In the genomic region with DNA sequence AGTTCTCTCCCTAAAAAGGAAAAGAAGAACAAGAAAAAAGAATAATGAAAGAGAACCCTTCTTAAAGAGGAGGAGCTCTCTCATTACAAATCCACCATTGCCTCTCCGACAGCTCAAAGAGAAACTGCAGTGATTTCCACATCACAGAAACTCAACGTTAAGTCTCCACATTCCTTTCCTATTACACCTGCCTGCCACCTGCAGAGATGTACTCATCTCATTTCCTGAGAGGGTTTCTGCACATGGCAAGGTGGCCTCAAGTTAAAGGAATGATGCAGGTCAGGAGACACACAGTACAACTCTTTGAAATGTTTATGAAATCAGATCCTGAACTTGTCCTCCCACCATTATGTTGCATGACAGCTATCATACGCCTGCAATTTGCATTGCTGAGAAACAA, we compare ENCODE assay signal across 16 cellular contexts.
DNase-seq lines count a peak whose midpoint lies in the region; ATAC-seq and TF ChIP-seq lines count a peak whose summit lies in the region.
"Had no signal": no experiment of that assay in that cellular context is flagged by ENCODE, and none has a peak within 500 bp of the region (broad histone marks: within the 10 kb centered on the region; RNA-seq: fewer than 3 reads in every experiment).

No MANE protein-coding gene starts in this region.

- in situ Hi-C loops in G401 (cut with HindIII; ENCODE audit: low sequenced_read_pairs), result no loop called here

- TF ChIP-seq CTCF in epithelial cell of proximal tubule (conservative IDR thresholded peaks at IDR 0.05; ENCODE audit: low read depth, low read length) (no peak), mesothelial cell of epicardium (IDR thresholded peaks at IDR 0.05; ENCODE audit: unreplicated experiment) (no peak)

- no peak overlapping the region for H3K4me3 Mint-ChIP-seq in mesothelial cell of epicardium
- no peak overlapping the region for H3K4me3 Mint-ChIP-seq in T-cell
- H3K4me3 Mint-ChIP-seq in activated T-cell treated with anti-CD3 and anti-CD28 coated beads, Interleukin-2, amount 50 U/mL, for 4 hours, result no peak overlapping the region
- H3K4me3 Mint-ChIP-seq: B cell; brain; stimulated activated memory B cell treated with anti-CD40 and anti-IgM and Interleukin-4, amounts not matched to agents 10 μg/mL and 1 μg/mL and 100 μg/mL, for 72 hours had no signal

- no peak overlapping the region for H3K27ac ChIP-seq in substantia nigra (ENCODE audit: low read depth, low read length, poor library complexity, severe bottlenecking)

- H3K36me3 Mint-ChIP-seq in mesothelial cell of epicardium (no peaks in the 10 kb centered on the region), T-cell (no peaks in the 10 kb centered on the region)
- no peaks in the 10 kb centered on the region for H3K36me3 Mint-ChIP-seq in activated T-cell treated with anti-CD3 and anti-CD28 coated beads, Interleukin-2, amount 50 U/mL, for 4 hours (ENCODE audit: insufficient read depth)
- H3K36me3 Mint-ChIP-seq: brain; stimulated activated memory B cell treated with anti-CD40 and anti-IgM and Interleukin-4, amounts not matched to agents 10 μg/mL and 1 μg/mL and 100 μg/mL, for 72 hours had no signal

- ATAC-seq in T-cell (replicated peaks in 1 of 4), result no peak
- ATAC-seq in activated T-cell treated with anti-CD3 and anti-CD28 coated beads, Interleukin-2, amount 50 U/mL, for 4 hours, result no peak
- ATAC-seq: K562; mucosa of descending colon; stimulated activated memory B cell treated with anti-CD40 and anti-IgM and Interleukin-4, amounts not matched to agents 10 μg/mL and 1 μg/mL and 100 μg/mL, for 72 hours had no signal

- H3K27me3 Mint-ChIP-seq in mesothelial cell of epicardium (ENCODE audit: low read depth) (no peaks in the 10 kb centered on the region), T-cell (no peaks in the 10 kb centered on the region)
- H3K27me3 Mint-ChIP-seq in activated T-cell treated with anti-CD3 and anti-CD28 coated beads, Interleukin-2, amount 50 U/mL, for 4 hours (ENCODE audit: low read depth), result no peaks in the 10 kb centered on the region
- H3K27me3 Mint-ChIP-seq: B cell; stimulated activated memory B cell treated with anti-CD40 and anti-IgM and Interleukin-4, amounts not matched to agents 10 μg/mL and 1 μg/mL and 100 μg/mL, for 72 hours had no signal

- H3K9me3 Mint-ChIP-seq in mesothelial cell of epicardium, result no peaks in the 10 kb centered on the region
- peaks cover 0 to 14% (median 7%) of the 10 kb centered on the region in 3 donors for H3K9me3 Mint-ChIP-seq in T-cell
- H3K9me3 Mint-ChIP-seq in activated T-cell treated with anti-CD3 and anti-CD28 coated beads, Interleukin-2, amount 50 U/mL, for 4 hours, result peaks cover 8% of the 10 kb centered on the region

- DNase-seq in DMS53 treated with DMSO at 0.1 percent for 48 hours (lab: John Stamatoyannopoulos, UW; ENCODE audit: unreplicated experiment) (peak; percentile 7), NCI-H510A treated with DMSO at 0.1 percent for 48 hours (lab: John Stamatoyannopoulos, UW) (peak; percentile 40), epithelial cell of proximal tubule (ENCODE audit: low read depth) (peak; percentile 87), mesothelial cell of epicardium (ENCODE audit: low spot score in 2 of 2, unreplicated experiment in 2 of 2) (no peak), substantia nigra (lab: John Stamatoyannopoulos, UW) (no peak), G401 (ENCODE audit: low spot score) (no peak), T-cell (no peak)
- no peak for DNase-seq in activated T-cell treated with anti-CD3 and anti-CD28 coated beads, Interleukin-2, amount 50 U/mL, for 4 hours
- DNase-seq: mucosa of descending colon; NCI-H187; retina; stimulated activated CD4-positive, alpha-beta T cell treated with anti-CD3 and anti-CD28 coated beads, Interleukin-4, amount 100 ng/mL, for 1 hour had no signal

- peak overlapping the region; percentile 95 for H3K27ac Mint-ChIP-seq in mesothelial cell of epicardium
- H3K27ac Mint-ChIP-seq in T-cell, result no peak overlapping the region
- H3K27ac Mint-ChIP-seq: B cell; stimulated activated memory B cell treated with anti-CD40 and anti-IgM and Interleukin-4, amounts not matched to agents 10 μg/mL and 1 μg/mL and 100 μg/mL, for 72 hours had no signal

- POLR2A ChIA-PET in T-cell (lab: Charles Lee), result no interaction called here

- H3K4me1 Mint-ChIP-seq in mesothelial cell of epicardium (peaks cover 29% of the 10 kb centered on the region), T-cell (no peaks in the 10 kb centered on the region)
- no peaks in the 10 kb centered on the region for H3K4me1 Mint-ChIP-seq in activated T-cell treated with anti-CD3 and anti-CD28 coated beads, Interleukin-2, amount 50 U/mL, for 4 hours (ENCODE audit: low read depth)
- H3K4me1 Mint-ChIP-seq: B cell; stimulated activated memory B cell treated with anti-CD40 and anti-IgM and Interleukin-4, amounts not matched to agents 10 μg/mL and 1 μg/mL and 100 μg/mL, for 72 hours had no signal

- H3K4me3 ChIP-seq in epithelial cell of proximal tubule (ENCODE audit: low read depth, low read length), result no peak overlapping the region
- H3K4me3 ChIP-seq: K562, mucosa of descending colon had no signal

- CTCF ChIA-PET in T-cell (lab: Charles Lee), result no interaction called here

Comparison
In these comparisons a context has a peak if more than half of its experiments do, and no peak if none do; other contexts are left out.
1. DNase-seq: peak in DMS53 treated with DMSO at 0.1 percent for 48 hours (single experiment), NCI-H510A treated with DMSO at 0.1 percent for 48 hours (single experiment) and epithelial cell of proximal tubule (single experiment); none in mesothelial cell of epicardium (0 of 2), substantia nigra (0 of 49), G401 (single experiment), T-cell (0 of 34) and activated T-cell treated with anti-CD3 and anti-CD28 coated beads, Interleukin-2, amount 50 U/mL, for 4 hours (single experiment).